8 cellular contexts compared by ENCODE assay signal in the genomic region with DNA sequence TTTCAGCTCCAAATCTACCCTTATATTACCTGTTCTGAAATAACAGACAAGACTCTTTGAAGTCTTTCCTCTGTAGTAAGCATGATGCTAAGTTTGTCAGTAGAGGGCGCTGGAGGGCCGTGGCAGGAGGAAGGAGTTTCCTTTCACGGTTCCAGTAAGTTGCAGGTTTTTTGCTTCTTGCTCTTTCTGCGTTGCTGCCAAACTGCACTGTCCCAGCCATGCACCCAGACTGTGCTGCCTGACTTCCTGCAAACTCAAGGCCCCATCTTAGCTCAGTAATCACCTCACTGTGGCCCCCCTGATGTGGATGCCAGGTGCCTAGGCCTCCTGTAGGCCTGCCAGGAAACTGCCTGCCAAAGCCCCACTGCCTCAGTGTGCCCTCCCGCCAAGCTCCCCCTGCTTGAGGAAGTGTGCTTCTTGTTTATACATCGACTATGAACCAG.
DNase-seq lines count a peak whose midpoint lies in the region; ATAC-seq and TF ChIP-seq lines count a peak whose summit lies in the region.

No MANE protein-coding gene starts in this region.

- H3K27ac ChIP-seq in suprapubic skin, result no peak overlapping the region

- TF ChIP-seq CTCF in BE2C (IDR thresholded peaks at IDR 0.05; ENCODE audit: low read depth, low read length), result peak; percentile 92
- peak; percentile 88 for TF ChIP-seq CTCF in endothelial cell (IDR thresholded peaks at IDR 0.05; ENCODE audit: unreplicated experiment)
- peak; percentile 72 for TF ChIP-seq CTCF in mesothelial cell of epicardium (IDR thresholded peaks at IDR 0.05; ENCODE audit: unreplicated experiment)
- peak; percentile 70 to 80 for TF ChIP-seq CTCF in suprapubic skin (IDR thresholded peaks at IDR 0.05)

- peaks cover 2% of the 10 kb centered on the region for H3K4me1 Mint-ChIP-seq in endothelial cell (ENCODE audit: unreplicated experiment)
- peaks cover 4% of the 10 kb centered on the region for H3K4me1 Mint-ChIP-seq in mesothelial cell of epicardium

- peak; percentile 79 for DNase-seq in BE2C
- DNase-seq in NCI-H146 treated with DMSO at 0.1 percent for 48 hours (lab: John Stamatoyannopoulos, UW; ENCODE audit: unreplicated experiment), result peak; percentile 84
- DNase-seq in SW480 (ENCODE audit: low spot score), result peak; percentile 60
- peak; percentile 83 for DNase-seq in endothelial cell (ENCODE audit: low spot score)
- peak; percentile 53 to 81 for DNase-seq in mesothelial cell of epicardium (ENCODE audit: low spot score in 2 of 2, unreplicated experiment in 2 of 2)
- DNase-seq in suprapubic skin (ENCODE audit: low spot score in 2 of 2), result peak; percentile 81 to 87

- H3K36me3 Mint-ChIP-seq in endothelial cell (ENCODE audit: low read depth, unreplicated experiment), result no peaks in the 10 kb centered on the region
- no peaks in the 10 kb centered on the region for H3K36me3 Mint-ChIP-seq in mesothelial cell of epicardium

- H3K9me3 ChIP-seq in BE2C (no peaks in the 10 kb centered on the region), suprapubic skin (no peaks in the 10 kb centered on the region)

- H3K27me3 Mint-ChIP-seq in endothelial cell (ENCODE audit: unreplicated experiment) (peaks cover 1% of the 10 kb centered on the region), mesothelial cell of epicardium (ENCODE audit: low read depth) (no peaks in the 10 kb centered on the region)

- WGBS in suprapubic skin, result 13% methylated on average over 6 of the region's 6 CpGs

- TF ChIP-seq POLR2A in suprapubic skin (IDR thresholded peaks at IDR 0.05), result no peak

- no peak for TF ChIP-seq EP300 in suprapubic skin (IDR thresholded peaks at IDR 0.05)

- H3K27me3 ChIP-seq in BE2C (no peaks in the 10 kb centered on the region), suprapubic skin (no peaks in the 10 kb centered on the region)

- ATAC-seq in GM18868 (IDR thresholded peaks at IDR 0.05; ENCODE audit: unreplicated experiment) (peak; percentile 96), HG03025 (IDR thresholded peaks at IDR 0.05; ENCODE audit: low FRiP score, unreplicated experiment) (peak; percentile 87)

- H3K36me3 ChIP-seq in BE2C, result no peaks in the 10 kb centered on the region
- no peaks in the 10 kb centered on the region for H3K36me3 ChIP-seq in suprapubic skin

- H3K4me3 Mint-ChIP-seq in endothelial cell (ENCODE audit: unreplicated experiment) (no peak overlapping the region), mesothelial cell of epicardium (no peak overlapping the region)

- H3K4me3 ChIP-seq in BE2C (ENCODE audit: low read depth, low read length), result no peak overlapping the region
- H3K4me3 ChIP-seq in suprapubic skin, result no peak overlapping the region

- no peaks in the 10 kb centered on the region for H3K4me1 ChIP-seq in BE2C
- H3K4me1 ChIP-seq in suprapubic skin, result peaks cover 4% of the 10 kb centered on the region

- no peak overlapping the region for H3K27ac Mint-ChIP-seq in endothelial cell (ENCODE audit: unreplicated experiment)
- no peak overlapping the region for H3K27ac Mint-ChIP-seq in mesothelial cell of epicardium

- H3K9me3 Mint-ChIP-seq in endothelial cell (ENCODE audit: unreplicated experiment) (no peaks in the 10 kb centered on the region), mesothelial cell of epicardium (no peaks in the 10 kb centered on the region)
